ENCODE assay signal across 1 cellular context in genomic region chr4:83251074-83251835, GRCh38.
A peak's percentile ranks its signal among the peaks of the same experiment; 100 is the strongest.
TF ChIP-seq lines count a peak whose summit lies in the region.

No MANE protein-coding gene starts in this region.

TF ChIP-seq in K562, 482 proteins besides CTCF, POLR2A, EP300 and RAD21:
- TF ChIP-seq FUS (optimal IDR thresholded peaks at IDR 0.05; ENCODE audit: low read depth, low read length) (no peak), NFE2 (IDR thresholded peaks at IDR 0.05; ENCODE audit: low read depth) (0 out of 2 replicates have a peak, but pooled peaks have one; percentile 10), ZFP91 (CRISPR knock-in tag; IDR thresholded peaks at IDR 0.05) (no peak), GMEB1 (CRISPR knock-in tag; IDR thresholded peaks at IDR 0.05) (no peak)
TF ChIP-seq in K562: peak in this region for 1.
